23 cellular contexts compared by ENCODE assay signal in the genomic region with DNA sequence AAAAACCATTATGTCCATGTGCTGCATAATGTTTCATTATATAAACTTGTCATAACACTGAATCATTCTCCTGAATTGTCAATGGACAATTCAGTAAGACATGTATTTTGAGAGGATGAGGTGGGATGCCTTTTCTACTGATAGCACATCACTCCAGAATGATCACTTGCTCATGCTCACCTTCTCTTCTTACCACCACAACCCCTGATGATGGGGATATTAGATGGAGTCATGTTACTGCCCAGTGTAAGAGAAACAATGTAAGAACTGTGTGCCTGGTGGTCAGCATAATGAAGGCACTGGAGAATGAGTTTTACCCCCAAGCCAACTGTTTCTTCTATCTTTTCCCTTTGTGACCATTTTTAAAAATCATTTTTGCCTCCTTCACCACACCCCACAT.
"Had no signal": no experiment of that assay in that cellular context is flagged by ENCODE, and none has a peak within 500 bp of the region (broad histone marks: within the 10 kb centered on the region; RNA-seq: fewer than 3 reads in every experiment).

No MANE protein-coding gene starts in this region.

- H3K36me3 ChIP-seq: right lobe of liver had no signal

- H3K79me2 ChIP-seq: hepatocyte, parathyroid adenoma had no signal

- H2AFZ ChIP-seq: hepatocyte, parathyroid adenoma had no signal

- H3K27ac ChIP-seq: coronary artery, foreskin keratinocyte, hepatocyte, parathyroid adenoma, psoas muscle, right lobe of liver, skin epidermis had no signal

- H3K9me3 ChIP-seq: psoas muscle, right lobe of liver had no signal

- DNase-seq: effector CD4-positive, alpha-beta T cell; endodermal cell; erythroblast; foreskin keratinocyte; head of caudate nucleus; kidney; left cardiac atrium; left ventricle myocardium superior; mesenchymal stem cell; midbrain; naive B cell; occipital lobe; psoas muscle; retina; right lobe of liver; stimulated activated CD4-positive, alpha-beta T cell treated with anti-CD3 and anti-CD28 coated beads, Interleukin-2, amount 100 ng/mL, for 24 hours; stimulated activated naive CD4-positive, alpha-beta T cell treated with Interleukin-2 at 50 U/mL for 16 hours; trophoblast cell had no signal

- H3K4me1 ChIP-seq: foreskin keratinocyte, parathyroid adenoma, psoas muscle had no signal

- H3K27me3 ChIP-seq: foreskin keratinocyte, hepatocyte, right lobe of liver had no signal

- H3K4me3 ChIP-seq: coronary artery, hepatocyte, lung, psoas muscle, right lobe of liver, skin epidermis had no signal
